In the genomic region with DNA sequence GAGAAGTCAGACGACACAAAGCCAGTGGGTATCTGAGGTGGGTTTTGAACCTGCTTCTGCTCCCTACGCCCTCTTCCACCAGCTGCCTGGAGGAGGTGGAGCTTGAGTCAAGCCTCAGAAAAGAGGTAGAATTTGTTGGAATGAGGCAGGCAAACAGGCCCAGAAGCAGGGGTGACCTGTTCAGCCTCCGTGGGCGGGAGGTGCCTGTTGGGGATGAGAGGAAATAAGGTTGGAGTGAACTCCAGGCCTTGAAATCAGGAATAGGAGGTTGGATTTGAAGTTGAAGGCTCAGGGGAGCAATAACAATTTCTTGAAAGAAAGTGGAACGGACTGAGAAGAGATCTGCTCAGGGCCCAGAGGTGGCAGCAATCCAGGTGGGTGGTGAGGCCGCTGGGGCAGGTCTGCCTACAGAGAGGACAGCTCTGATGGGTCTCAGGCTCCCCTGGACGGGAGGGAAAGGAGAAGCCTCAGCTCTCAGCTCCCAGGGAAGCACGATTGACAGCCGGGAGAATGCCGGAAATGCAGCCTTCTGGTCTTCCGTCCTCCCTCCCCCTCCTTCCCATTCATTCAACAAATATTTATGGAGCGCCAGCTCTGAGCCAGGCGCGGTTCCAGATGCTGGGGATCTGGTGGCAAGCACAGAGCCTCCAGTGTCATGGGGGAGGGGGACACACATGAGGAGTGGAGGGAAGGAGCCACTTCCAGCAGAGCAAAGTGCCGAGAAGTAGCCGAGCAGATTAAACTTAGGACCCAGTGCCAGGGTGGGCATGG, we compare ENCODE assay signal across 9 cellular contexts.
DNase-seq lines count a peak whose midpoint lies in the region; TF ChIP-seq lines count a peak whose summit lies in the region.
"Had no signal": no experiment of that assay in that cellular context is flagged by ENCODE, and none has a peak within 500 bp of the region (broad histone marks: within the 10 kb centered on the region; RNA-seq: fewer than 3 reads in every experiment).

No MANE protein-coding gene starts in this region.

- 33% methylated on average over 16 of the region's 16 CpGs for WGBS in prostate gland

- H3K9ac ChIP-seq in BLaER1 = no peak overlapping the region
- H3K9ac ChIP-seq in mucosa of stomach (ENCODE audit: low read length) = peak overlapping the region; percentile 29

- H3K4me1 ChIP-seq in BLaER1 (peaks cover 88% of the 10 kb centered on the region), mucosa of stomach (ENCODE audit: control insufficient read depth, insufficient read depth, low read length) (peaks cover 12% of the 10 kb centered on the region), prostate gland (replicated peaks) (peaks cover 4% of the 10 kb centered on the region)

- peak overlapping the region; percentile 99 for H3K4me2 ChIP-seq in BLaER1

- no peak for TF ChIP-seq POLR2A in prostate gland (IDR thresholded peaks at IDR 0.05)

- in situ Hi-C loops in GM13977 (cut with MboI; ENCODE audit: low pct_unique_long_range_greater_than_20kb, low sequenced_read_pairs, unreplicated experiment) = no loop called here

- no peaks in the 10 kb centered on the region for H3K36me3 ChIP-seq in BLaER1
- peaks cover 9% of the 10 kb centered on the region for H3K36me3 ChIP-seq in MG63
- H3K36me3 ChIP-seq in mucosa of stomach (ENCODE audit: control insufficient read depth, insufficient read depth, low read length) = no peaks in the 10 kb centered on the region
- no peaks in the 10 kb centered on the region for H3K36me3 ChIP-seq in prostate gland

- peak; percentile 76 for DNase-seq in MG63
- DNase-seq in cardiac fibroblast (ENCODE audit: low read depth in 2 of 2) = peak; percentile 76 to 80
- DNase-seq in activated CD4-positive, CD25-positive, alpha-beta regulatory T cell (lab: John Stamatoyannopoulos, UW) = no peak
- no peak for DNase-seq in GM13977 (ENCODE audit: low spot score)
- no peak for DNase-seq in prostate gland (ENCODE audit: low spot score)
- no peak for DNase-seq in T-helper 1 cell
- DNase-seq: activated B cell treated with CpG ODN at 0.5 μM for 24 hours had no signal

- H3K27ac ChIP-seq in BLaER1 (no peak overlapping the region), prostate gland (no peak overlapping the region)

- TF ChIP-seq CTCF in cardiac fibroblast (IDR thresholded peaks at IDR 0.05; ENCODE audit: low read depth, low read length) (no peak), GM13977 (IDR thresholded peaks at IDR 0.05; ENCODE audit: extremely low read depth, insufficient read depth, missing control alignments) (no peak), prostate gland (IDR thresholded peaks at IDR 0.05) (no peak)

- peaks cover 37% of the 10 kb centered on the region for H3K27me3 ChIP-seq in BLaER1
- no peaks in the 10 kb centered on the region for H3K27me3 ChIP-seq in MG63
- H3K27me3 ChIP-seq in mucosa of stomach (ENCODE audit: control insufficient read depth, insufficient read depth, low read length) = peaks cover 34% of the 10 kb centered on the region
- H3K27me3 ChIP-seq in prostate gland (replicated peaks; ENCODE audit: insufficient read depth) = no peaks in the 10 kb centered on the region

- H4K20me1 ChIP-seq in BLaER1 = peaks cover 56% of the 10 kb centered on the region

- H3K4me3 ChIP-seq in BLaER1 (no peak overlapping the region), MG63 (peak overlapping the region; percentile 58), cardiac fibroblast (replicated peaks in 1 of 2; ENCODE audit: low read depth in 2 of 2, low read length in 2 of 2) (no peak overlapping the region), mucosa of stomach (ENCODE audit: low read length) (no peak overlapping the region), prostate gland (no peak overlapping the region)

- H3K9me3 ChIP-seq in BLaER1 (no peaks in the 10 kb centered on the region), MG63 (no peaks in the 10 kb centered on the region), mucosa of stomach (ENCODE audit: control insufficient read depth, low read length) (no peaks in the 10 kb centered on the region), prostate gland (no peaks in the 10 kb centered on the region)

- intact Hi-C loops in prostate gland (cut with DNase I) = loop anchor here (2.0 to 5.0 kb wide), 2 partner anchors 39 to 52 kb away; no protein-coding TSS in a partner anchor

Comparison
In these comparisons a context has a peak if more than half of its experiments do, and no peak if none do; other contexts are left out.
1. DNase-seq: peak in MG63 (single experiment) and cardiac fibroblast (2 of 2); none in activated CD4-positive, CD25-positive, alpha-beta regulatory T cell (0 of 4), GM13977 (single experiment), prostate gland (single experiment) and T-helper 1 cell (0 of 5).